Comparison of ENCODE assay signal across 9 cellular contexts in genomic region chr1:3504151-3504822, GRCh38. TPM values are rescaled to one million over a fixed set of nuclear protein-coding genes. Genes with fewer than 3 reads are reported as not detected.
DNase-seq lines count a peak whose midpoint lies in the region; ATAC-seq and TF ChIP-seq lines count a peak whose summit lies in the region.
"Had no signal": no experiment of that assay in that cellular context is flagged by ENCODE, and none has a peak within 500 bp of the region (broad histone marks: within the 10 kb centered on the region; RNA-seq: fewer than 3 reads in every experiment).

No MANE protein-coding gene starts in this region.

- H3K9me3 ChIP-seq in gastroesophageal sphincter: no peaks in the 10 kb centered on the region
- H3K9me3 ChIP-seq in psoas muscle: no peaks in the 10 kb centered on the region

- DNase-seq in EH (ENCODE audit: low read depth): peak; percentile 98
- peak; percentile 62 for DNase-seq in SW480 (ENCODE audit: low spot score)
- peak; percentile 92 to 96 for DNase-seq in psoas muscle
- DNase-seq in stimulated activated CD4-positive, alpha-beta T cell treated with anti-CD3 and anti-CD28 coated beads, Interleukin-4, amount 100 ng/mL, for 4 hours: no peak
- DNase-seq in NCI-H526 (lab: John Stamatoyannopoulos, UW): no peak
- no peak for DNase-seq in NCI-H748 (lab: John Stamatoyannopoulos, UW; ENCODE audit: unreplicated experiment)
- DNase-seq in DMS153 treated with DMSO at 0.1 percent for 48 hours (lab: John Stamatoyannopoulos, UW; ENCODE audit: unreplicated experiment): no peak
- DNase-seq: activated naive CD8-positive, alpha-beta T cell treated with anti-CD3 and anti-CD28 coated beads, Interleukin-2, amount 10 ng/mL, durations not matched to agents 7 days and 5 days had no signal

- H3K4me3 ChIP-seq in gastroesophageal sphincter: no peak overlapping the region
- peak overlapping the region; percentile 9 for H3K4me3 ChIP-seq in psoas muscle

- no peak for TF ChIP-seq POLR2A in gastroesophageal sphincter (IDR thresholded peaks at IDR 0.05)

- TF ChIP-seq EP300 in gastroesophageal sphincter (IDR thresholded peaks at IDR 0.05): no peak

- WGBS in gastroesophageal sphincter (ENCODE audit: low coverage in 1 of 2), 2 donors: 79% methylated on average over 17 of the region's 31 CpGs; no CpG with 5 or more reads in 1 of the 2 donors
- 47 to 69% (median 61%) methylated on average over 30 to 31 of the region's 31 CpGs for WGBS in psoas muscle, 3 donors

- H3K27ac ChIP-seq in gastroesophageal sphincter: peak overlapping the region in 3 of 4 donors; percentile 13 to 63 (median 47)
- H3K27ac ChIP-seq in psoas muscle: peak overlapping the region; percentile 88

- H3K36me3 ChIP-seq in gastroesophageal sphincter: peaks cover 0 to 18% of the 10 kb centered on the region in 2 donors
- H3K36me3 ChIP-seq in psoas muscle (ENCODE audit: insufficient read depth in 1 of 2, low read depth in 1 of 2): no peaks in the 10 kb centered on the region

- H3K4me1 ChIP-seq in gastroesophageal sphincter (peaks cover 0 to 11% (median 0%) of the 10 kb centered on the region in 3 donors), psoas muscle (peaks cover 18% of the 10 kb centered on the region)

- no peak for TF ChIP-seq CTCF in gastroesophageal sphincter (IDR thresholded peaks at IDR 0.05)
- no peak for TF ChIP-seq CTCF in psoas muscle (IDR thresholded peaks at IDR 0.05)

- ATAC-seq in gastroesophageal sphincter (peak; percentile 85), psoas muscle (peak; percentile 93 to 95 (median 94))

- H3K27me3 ChIP-seq in gastroesophageal sphincter (no peaks in the 10 kb centered on the region), psoas muscle (ENCODE audit: insufficient read depth in 3 of 3, low read length in 2 of 3) (no peaks in the 10 kb centered on the region)

- intact Hi-C loops in psoas muscle (cut with DNase I): no loop called here

RNA-seq across cellular contexts. Expression of gene ARHGEF16, which starts 49.8 kb away (rescaled TPM):
- total RNA-seq in gastroesophageal sphincter: 1 to 10 TPM in 1 of 4 donors, under 1 TPM in 3; 0.54 to 2.3 (median 0.87) TPM
- under 1 TPM; 0.29 to 0.56 (median 0.49) TPM for total RNA-seq in psoas muscle
- polyA plus RNA-seq in psoas muscle: under 1 TPM; 0.29 to 0.55 (median 0.52) TPM
- total RNA-seq: activated naive CD8-positive, alpha-beta T cell treated with anti-CD3 and anti-CD28 coated beads, Interleukin-2, amount 10 ng/mL, durations not matched to agents 7 days and 5 days had no signal

Comparison
In these comparisons a context has a peak if more than half of its experiments do, and no peak if none do; other contexts are left out.
1. DNase-seq: peak in EH (single experiment), SW480 (single experiment) and psoas muscle (2 of 2); none in stimulated activated CD4-positive, alpha-beta T cell treated with anti-CD3 and anti-CD28 coated beads, Interleukin-4, amount 100 ng/mL, for 4 hours (0 of 2), NCI-H526 (0 of 2), NCI-H748 (single experiment) and DMS153 treated with DMSO at 0.1 percent for 48 hours (single experiment).